1 cellular context compared by ENCODE assay signal in the genomic region with DNA sequence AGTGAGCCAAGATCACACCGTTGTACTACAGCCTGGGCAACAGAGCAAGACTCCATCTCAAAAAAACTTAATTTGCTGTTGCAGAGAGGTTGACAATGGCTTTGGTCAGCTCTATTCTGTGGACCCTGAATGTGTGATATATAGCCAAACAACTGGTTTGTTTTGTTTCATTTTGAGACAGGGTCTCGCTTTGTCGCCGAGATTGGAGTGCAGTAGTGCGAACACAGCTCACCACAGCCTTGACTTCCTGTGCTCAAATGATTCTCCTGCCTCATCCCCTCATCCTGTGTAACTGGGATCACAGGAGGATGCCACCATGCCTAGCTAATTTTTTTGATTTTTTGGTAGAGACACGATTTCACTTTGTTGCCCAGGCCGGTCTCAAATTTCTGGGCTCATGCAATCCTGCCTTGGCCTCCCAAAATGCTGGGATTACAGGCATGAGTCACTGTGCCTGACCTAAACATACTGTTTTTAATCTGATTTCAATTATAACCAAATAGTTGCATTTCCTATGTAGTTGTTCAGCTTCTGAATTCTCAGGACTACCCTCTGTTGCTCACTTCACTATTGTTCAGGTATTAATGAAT.
TF ChIP-seq lines count a peak whose summit lies in the region.

No MANE protein-coding gene starts in this region.

TF ChIP-seq in HepG2, 621 proteins besides CTCF, POLR2A, EP300 and RAD21:
- TF ChIP-seq ZNF761 (CRISPR knock-in tag; conservative IDR thresholded peaks at IDR 0.05) = no peak
- 0 out of 2 replicates have a peak, but pooled peaks have one; percentile 31 for TF ChIP-seq ZC3H13 (CRISPR knock-in tag; IDR thresholded peaks at IDR 0.05)
TF ChIP-seq in HepG2: peak in this region for 1.
